In genomic region chr11:2677127-2677526, GRCh38 we compare ENCODE assay signal across 13 cellular contexts. TPM values are rescaled to one million over a fixed set of nuclear protein-coding genes. Genes with fewer than 3 reads are reported as not detected.
DNase-seq lines count a peak whose midpoint lies in the region; ATAC-seq lines count a peak whose summit lies in the region.
"Had no signal": no experiment of that assay in that cellular context is flagged by ENCODE, and none has a peak within 500 bp of the region (broad histone marks: within the 10 kb centered on the region; RNA-seq: fewer than 3 reads in every experiment).

No MANE protein-coding gene starts in this region.

- ATAC-seq in GM18907 (IDR thresholded peaks at IDR 0.05; ENCODE audit: unreplicated experiment) (peak; percentile 60), HG03460 (IDR thresholded peaks at IDR 0.05; ENCODE audit: unreplicated experiment) (peak; percentile 77)
- ATAC-seq: body of pancreas had no signal

- DNase-seq in OCI-M1 (lab: John Stamatoyannopoulos, UW) = peak; percentile 59
- DNase-seq in pons (ENCODE audit: low spot score) = peak; percentile 45
- DNase-seq in occipital lobe (lab: John Stamatoyannopoulos, UW) = no peak
- no peak for DNase-seq in COR-L47 (lab: John Stamatoyannopoulos, UW)
- no peak for DNase-seq in inferior parietal cortex (ENCODE audit: extremely low spot score)
- DNase-seq in NCI-H82 (lab: John Stamatoyannopoulos, UW) = no peak
- DNase-seq: activated gamma-delta T cell, body of pancreas, DMS79 treated with DMSO at 0.1 percent for 48 hours, SJCRH30, substantia nigra had no signal

RNA-seq across cellular contexts. Expression of gene KCNQ1OT1, which starts 22.7 kb away (rescaled TPM):
- 2.8 TPM for total RNA-seq in occipital lobe

Comparison
In these comparisons a context has a peak if more than half of its experiments do, and no peak if none do; other contexts are left out.
1. DNase-seq: peak in OCI-M1 (single experiment) and pons (single experiment); none in occipital lobe (single experiment), COR-L47 (single experiment), inferior parietal cortex (single experiment) and NCI-H82 (single experiment).